In genomic region chr10:21700474-21700873, GRCh38 we compare ENCODE assay signal across 18 cellular contexts.
A peak's percentile ranks its signal among the peaks of the same experiment; 100 is the strongest.
DNase-seq lines count a peak whose midpoint lies in the region; ATAC-seq and TF ChIP-seq lines count a peak whose summit lies in the region.
"Had no signal": no experiment of that assay in that cellular context is flagged by ENCODE, and none has a peak within 500 bp of the region (broad histone marks: within the 10 kb centered on the region; RNA-seq: fewer than 3 reads in every experiment).

No MANE protein-coding gene starts in this region.

- no peak overlapping the region for H3K9ac ChIP-seq in adipocyte (ENCODE audit: low read length)
- H3K9ac ChIP-seq: BLaER1 had no signal

- no peaks in the 10 kb centered on the region for H3K4me1 ChIP-seq in HEK293 (ENCODE audit: control insufficient read depth, insufficient read depth, low read length)
- peaks cover 8% of the 10 kb centered on the region for H3K4me1 ChIP-seq in adipocyte (ENCODE audit: control insufficient read depth, insufficient read depth, low read length)
- H3K4me1 ChIP-seq in ascending aorta = peaks cover 0 to 3% of the 10 kb centered on the region in 2 donors
- H3K4me1 ChIP-seq: Caco-2 had no signal

- H3K27me3 ChIP-seq in adipocyte (replicated peaks; ENCODE audit: control insufficient read depth, insufficient read depth, low read length) = no peaks in the 10 kb centered on the region
- H3K27me3 ChIP-seq in ascending aorta = no peaks in the 10 kb centered on the region
- H3K27me3 ChIP-seq: BLaER1 had no signal

- H3K27ac ChIP-seq in HEK293 (ENCODE audit: extremely low read depth, low read depth, low read length) = no peak overlapping the region
- H3K27ac ChIP-seq in ascending aorta = no peak overlapping the region
- H3K27ac ChIP-seq: 22Rv1, BLaER1 had no signal

- H3K4me3 ChIP-seq in HEK293 (ENCODE audit: low read depth, low read length) (no peak overlapping the region), adipocyte (ENCODE audit: low read length) (peak overlapping the region; percentile 8), ascending aorta (no peak overlapping the region)
- H3K4me3 ChIP-seq: BLaER1, GM23338 had no signal

- POLR2A ChIA-PET in HEK293 (lab: Yijun Ruan, JAX) = no interaction called here

- CTCF ChIA-PET in HEK293 (lab: Yijun Ruan, JAX) = no interaction called here

- intact Hi-C loops in ascending aorta (cut with DNase I) = no loop called here

- TF ChIP-seq CTCF in HEK293 (tag by site-specific recombination; IDR thresholded peaks at IDR 0.05) (no peak), ascending aorta (IDR thresholded peaks at IDR 0.05) (no peak)

- H3K9me3 ChIP-seq in HEK293 (ENCODE audit: control insufficient read depth, insufficient read depth, low read depth, low read length) (no peaks in the 10 kb centered on the region), adipocyte (ENCODE audit: control insufficient read depth, low read length) (peaks cover 18% of the 10 kb centered on the region), ascending aorta (peaks cover 12 to 17% of the 10 kb centered on the region in 2 donors)

- DNase-seq in DMS53 (lab: John Stamatoyannopoulos, UW) = peak; percentile 34
- DNase-seq in DMS53 treated with DMSO at 0.1 percent for 48 hours (lab: John Stamatoyannopoulos, UW; ENCODE audit: unreplicated experiment) = no peak
- DNase-seq in adipocyte (ENCODE audit: low read depth) = no peak
- peak; percentile 7 for DNase-seq in foreskin melanocyte
- DNase-seq in ascending aorta (ENCODE audit: low spot score in 2 of 2) = no peak
- no peak for DNase-seq in HuH-7 (ENCODE audit: low spot score)
- DNase-seq: AML-193; Caco-2; CD8-positive, alpha-beta memory T cell; DMS79 treated with DMSO at 0.1 percent for 48 hours; EL; H9 had no signal

- H3K36me3 ChIP-seq in HEK293 (ENCODE audit: control insufficient read depth in 2 of 2, insufficient read depth in 1 of 2, low read length in 2 of 2) (peaks cover 0 to 4% of the 10 kb centered on the region in 2 experiments; a peak in 2 of 3 replicates), adipocyte (ENCODE audit: control insufficient read depth, insufficient read depth, low read length, severe bottlenecking) (peaks cover 12% of the 10 kb centered on the region), ascending aorta (peaks cover 0 to 4% of the 10 kb centered on the region in 2 donors)

- no peak for ATAC-seq in GM18861 (IDR thresholded peaks at IDR 0.05; ENCODE audit: unreplicated experiment)
- ATAC-seq: GM23338, HepG2 had no signal

TF ChIP-seq in HEK293, 187 proteins besides CTCF, POLR2A, EP300 and RAD21:
- peak; percentile 85 for TF ChIP-seq SETDB1 (IDR thresholded peaks at IDR 0.05; ENCODE audit: insufficient read length, low read length)
- TF ChIP-seq ELK4 (IDR thresholded peaks at IDR 0.05; ENCODE audit: borderline replicate concordance, low read depth, low read length) = no peak
- TF ChIP-seq AEBP2 (tag by site-specific recombination; IDR thresholded peaks at IDR 0.05; ENCODE audit: borderline replicate concordance) = no peak
TF ChIP-seq in HEK293: peak in this region for 1.

Comparison
In these comparisons a context has a peak if more than half of its experiments do, and no peak if none do; other contexts are left out.
1. DNase-seq: peak in DMS53 (single experiment) and foreskin melanocyte (single experiment); none in DMS53 treated with DMSO at 0.1 percent for 48 hours (single experiment), adipocyte (single experiment), ascending aorta (0 of 2) and HuH-7 (single experiment).